In the genomic region with DNA sequence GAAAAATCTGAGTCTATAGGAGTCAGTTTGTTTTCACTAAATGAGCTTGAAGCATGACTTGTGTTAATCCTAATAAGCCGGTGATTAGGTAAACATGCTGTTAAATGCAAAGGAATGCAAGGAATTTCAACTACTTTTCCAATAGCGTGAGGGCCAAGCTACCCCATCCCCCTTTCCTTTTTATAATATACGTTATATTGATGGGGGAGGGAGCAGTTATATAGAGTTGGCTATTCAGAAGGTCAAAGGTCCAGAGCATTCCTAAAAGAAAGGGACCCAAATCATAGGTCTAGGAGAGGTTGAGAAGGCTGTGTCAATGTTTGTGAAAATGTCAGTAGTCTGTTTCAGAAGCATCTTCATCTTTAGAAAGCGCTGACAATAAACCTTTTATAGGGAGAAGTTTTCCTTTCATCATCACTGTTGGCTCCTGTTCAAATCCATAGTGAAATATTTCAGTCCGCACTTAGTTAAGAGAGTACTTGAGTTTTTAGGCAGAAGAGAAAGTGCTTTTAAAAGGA, we compare ENCODE assay signal across 1 cellular context.
TF ChIP-seq lines count a peak whose summit lies in the region.

No MANE protein-coding gene starts in this region.

TF ChIP-seq in IMR-90, 13 proteins besides CTCF, POLR2A, EP300 and RAD21 (continued from another document):
- peak; percentile 14; the same call in 1 of the 2 replicates for TF ChIP-seq USF2 (IDR thresholded peaks at IDR 0.05; ENCODE audit: low read depth, low read length)
- peak; percentile 66; the same call in 1 of the 2 replicates for TF ChIP-seq FOS (IDR thresholded peaks at IDR 0.05; ENCODE audit: low read depth, low read length)
